18 cellular contexts compared by ENCODE assay signal in the genomic region with DNA sequence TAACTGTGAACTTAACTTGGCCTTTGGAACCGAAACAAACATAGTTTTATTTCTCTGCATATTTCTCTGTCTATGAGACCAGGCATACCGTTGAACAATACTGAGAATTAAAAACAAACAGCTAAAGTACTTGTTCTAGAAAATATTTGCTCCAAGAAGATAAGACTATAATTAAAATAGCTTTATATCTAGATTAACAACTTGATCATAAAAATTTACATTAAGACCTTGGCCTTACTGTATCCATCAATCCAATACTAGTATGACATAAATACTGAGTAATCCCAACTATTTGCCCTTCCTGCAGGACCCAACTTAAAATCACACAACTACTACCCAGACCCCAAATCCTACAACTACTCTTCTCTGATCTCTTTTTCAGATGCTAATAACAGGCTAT.
"Had no signal": no experiment of that assay in that cellular context is flagged by ENCODE, and none has a peak within 500 bp of the region (broad histone marks: within the 10 kb centered on the region; RNA-seq: fewer than 3 reads in every experiment).

No MANE protein-coding gene starts in this region.

- H3K4me3 Mint-ChIP-seq: naive B cell had no signal

- H3K4me2 ChIP-seq: hepatocyte had no signal

- H3K79me2 ChIP-seq: hepatocyte had no signal

- H3K27me3 Mint-ChIP-seq: naive B cell had no signal

- H3K36me3 Mint-ChIP-seq: naive B cell had no signal

- H3K27me3 ChIP-seq: dorsolateral prefrontal cortex, esophagus muscularis mucosa, foreskin keratinocyte, gastroesophageal sphincter, heart left ventricle, hepatocyte, left lung had no signal

- H3K27ac ChIP-seq: coronary artery, dorsolateral prefrontal cortex, esophagus muscularis mucosa, foreskin keratinocyte, gastroesophageal sphincter, heart left ventricle, hepatocyte, left lung, lower lobe of right lung had no signal

- H3K36me3 ChIP-seq: esophagus muscularis mucosa, gastroesophageal sphincter, heart left ventricle, left lung, lower lobe of right lung had no signal

- ATAC-seq: foreskin keratinocyte, gastroesophageal sphincter, heart left ventricle, left cardiac atrium, left lung, left ventricle myocardium superior, lower lobe of right lung, mucosa of descending colon had no signal

- DNase-seq: dermis blood vessel endothelial cell; dorsolateral prefrontal cortex; effector CD4-positive, alpha-beta T cell; effector memory CD4-positive, alpha-beta T cell; foreskin keratinocyte; heart left ventricle; hypothalamus; left cardiac atrium; left lung; left ventricle myocardium superior; lower lobe of right lung; mesenchymal stem cell; mucosa of descending colon; naive B cell had no signal

- H3K4me1 Mint-ChIP-seq: naive B cell had no signal

- H3K4me1 ChIP-seq: esophagus muscularis mucosa, foreskin keratinocyte, gastroesophageal sphincter, heart left ventricle, left lung, lower lobe of right lung had no signal

- H3K27ac Mint-ChIP-seq: naive B cell had no signal

- H3K4me3 ChIP-seq: coronary artery, dorsolateral prefrontal cortex, esophagus muscularis mucosa, gastroesophageal sphincter, heart left ventricle, hepatocyte, left lung, lower lobe of right lung, mucosa of descending colon had no signal

- H2AFZ ChIP-seq: hepatocyte had no signal

- H3K9me3 ChIP-seq: esophagus muscularis mucosa, gastroesophageal sphincter, heart left ventricle, lower lobe of right lung, mucosa of descending colon had no signal
